29 cellular contexts compared by ENCODE assay signal in the genomic region with DNA sequence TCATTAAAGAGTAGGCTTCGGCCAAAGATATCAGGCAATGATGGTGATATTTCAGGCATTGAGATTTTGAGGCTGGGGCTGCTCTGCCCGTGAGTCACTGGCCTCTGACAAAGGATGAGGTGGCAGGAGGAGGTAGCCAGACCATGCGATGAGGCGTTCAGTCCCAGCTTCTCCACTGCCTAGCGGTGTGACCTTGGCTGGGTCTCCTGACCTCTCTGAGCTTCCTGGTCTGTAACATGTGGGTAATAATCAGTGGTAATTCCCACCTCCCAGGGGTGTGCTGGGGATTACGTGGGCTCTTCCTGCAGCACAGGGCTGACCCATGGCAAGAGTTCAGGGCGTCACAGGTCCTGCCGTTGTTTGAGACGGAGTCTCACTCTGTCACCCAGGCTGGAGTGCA.
A peak's percentile ranks its signal among the peaks of the same experiment; 100 is the strongest.
DNase-seq lines count a peak whose midpoint lies in the region; TF ChIP-seq lines count a peak whose summit lies in the region.
"Had no signal": no experiment of that assay in that cellular context is flagged by ENCODE, and none has a peak within 500 bp of the region (broad histone marks: within the 10 kb centered on the region; RNA-seq: fewer than 3 reads in every experiment).

No MANE protein-coding gene starts in this region.

- H3K4me3 ChIP-seq in brain microvascular endothelial cell (ENCODE audit: low read depth, low read length), result no peak overlapping the region
- no peak overlapping the region for H3K4me3 ChIP-seq in neural progenitor cell
- H3K4me3 ChIP-seq: GM12878, GM23338, prostate gland, thoracic aorta had no signal

- H4K5ac ChIP-seq in H9 (ENCODE audit: insufficient read length, low read depth, low read length), result no peak overlapping the region

- no peaks in the 10 kb centered on the region for H3K79me1 ChIP-seq in H9 (ENCODE audit: insufficient read depth, low read depth, low read length, poor library complexity, severe bottlenecking)

- no peak overlapping the region for H2BK120ac ChIP-seq in H9 (ENCODE audit: low read depth, low read length, poor library complexity, severe bottlenecking)

- H4K20me1 ChIP-seq in neural progenitor cell (ENCODE audit: low read depth), result peaks cover 3% of the 10 kb centered on the region
- no peaks in the 10 kb centered on the region for H4K20me1 ChIP-seq in H9 (ENCODE audit: control insufficient read depth, insufficient read depth, insufficient read length)

- WGBS in H9 (ENCODE audit: extremely low coverage, insufficient read length, low lambda C conversion rate), result no CpG with 5 or more reads among the region's 9 CpGs

- H3K27ac Mint-ChIP-seq in neural progenitor cell, result peak overlapping the region; percentile 60
- H3K27ac Mint-ChIP-seq in H9, result no peak overlapping the region
- H3K27ac Mint-ChIP-seq: activated CD4-positive, alpha-beta T cell treated with anti-CD3 and anti-CD28 coated beads, Interleukin-2, amount 10 ng/mL, durations not matched to agents 7 days and 5 days; effector memory CD8-positive, alpha-beta T cell had no signal

- H3K4ac ChIP-seq in H9 (ENCODE audit: low read depth, low read length), result no peak overlapping the region

- H2AK5ac ChIP-seq in H9 (ENCODE audit: insufficient read length, low read length), result no peak overlapping the region

- H3F3A ChIP-seq in neural progenitor cell (ENCODE audit: low read depth), result peaks cover 4% of the 10 kb centered on the region

- no peak overlapping the region for H4K8ac ChIP-seq in H9 (replicated peaks; ENCODE audit: insufficient read length, low read depth, low read length)

- TF ChIP-seq CTCF in brain microvascular endothelial cell (IDR thresholded peaks at IDR 0.05; ENCODE audit: low read depth, low read length, missing control alignments) (no peak), neural progenitor cell (IDR thresholded peaks at IDR 0.05) (no peak), H9 (conservative IDR thresholded peaks at IDR 0.05) (no peak)

- peaks cover 54% of the 10 kb centered on the region for H3K4me1 Mint-ChIP-seq in neural progenitor cell
- H3K4me1 Mint-ChIP-seq in H9, result peaks cover 12 to 43% of the 10 kb centered on the region in 2 experiments
- H3K4me1 Mint-ChIP-seq: activated CD4-positive, alpha-beta T cell treated with anti-CD3 and anti-CD28 coated beads, Interleukin-2, amount 10 ng/mL, durations not matched to agents 7 days and 5 days had no signal

- H3K27me3 ChIP-seq in brain microvascular endothelial cell (replicated peaks), result peaks cover 27% of the 10 kb centered on the region
- no peaks in the 10 kb centered on the region for H3K27me3 ChIP-seq in neural progenitor cell
- no peaks in the 10 kb centered on the region for H3K27me3 ChIP-seq in H9 (ENCODE audit: insufficient read depth, low read length)

- H3K27ac ChIP-seq in brain microvascular endothelial cell (no peak overlapping the region), neural progenitor cell (no peak overlapping the region), H9 (ENCODE audit: insufficient read length, low read depth, low read length) (no peak overlapping the region)
- H3K27ac ChIP-seq: neutrophil, prostate gland, thoracic aorta had no signal

- H3K36me3 ChIP-seq in brain microvascular endothelial cell (replicated peaks) (no peaks in the 10 kb centered on the region), neural progenitor cell (no peaks in the 10 kb centered on the region)
- H3K36me3 ChIP-seq: neutrophil, prostate gland, thoracic aorta had no signal

- no peak overlapping the region for H3K23ac ChIP-seq in H9 (ENCODE audit: insufficient read length, low read depth, low read length)

- no peak overlapping the region for H2BK5ac ChIP-seq in H9 (ENCODE audit: insufficient read length, low read length)

- H3K9me3 Mint-ChIP-seq in neural progenitor cell (no peaks in the 10 kb centered on the region), H9 (no peaks in the 10 kb centered on the region)
- H3K9me3 Mint-ChIP-seq: activated CD4-positive, alpha-beta T cell treated with anti-CD3 and anti-CD28 coated beads, Interleukin-2, amount 10 ng/mL, durations not matched to agents 7 days and 5 days; effector memory CD8-positive, alpha-beta T cell; GM23338 had no signal

- no peaks in the 10 kb centered on the region for H3K23me2 ChIP-seq in H9 (ENCODE audit: insufficient read length, low read depth, low read length, poor library complexity, severe bottlenecking)

- H3K14ac ChIP-seq in H9 (ENCODE audit: insufficient read depth, low read length), result no peak overlapping the region

- peaks cover 26% of the 10 kb centered on the region for H3K27me3 Mint-ChIP-seq in neural progenitor cell (ENCODE audit: insufficient read depth, low read depth)
- peaks cover 5% of the 10 kb centered on the region for H3K27me3 Mint-ChIP-seq in H9 (ENCODE audit: low read depth)

- H4K91ac ChIP-seq in H9 (ENCODE audit: insufficient read length, low read depth, low read length), result no peak overlapping the region

- H3K9me3 ChIP-seq in neural progenitor cell (ENCODE audit: low read depth) (no peaks in the 10 kb centered on the region), H9 (ENCODE audit: control insufficient read depth, low read depth, low read length) (no peaks in the 10 kb centered on the region)
- H3K9me3 ChIP-seq: neutrophil, prostate gland, thoracic aorta had no signal

- H3K36me3 Mint-ChIP-seq in neural progenitor cell, result no peaks in the 10 kb centered on the region
- no peaks in the 10 kb centered on the region for H3K36me3 Mint-ChIP-seq in H9 (ENCODE audit: insufficient read depth in 1 of 3, low read depth in 3 of 3)

- H2BK12ac ChIP-seq in H9 (ENCODE audit: insufficient read length, low read depth, low read length), result no peak overlapping the region

- no peak overlapping the region for H2BK20ac ChIP-seq in H9 (ENCODE audit: low read depth, low read length, poor library complexity, severe bottlenecking)

- no peak overlapping the region for H3T11ph ChIP-seq in H9 (ENCODE audit: low read length)

- H3K4me1 ChIP-seq in neural progenitor cell, result peaks cover 17% of the 10 kb centered on the region
- H3K4me1 ChIP-seq in H9 (ENCODE audit: insufficient read depth, low read length), result peaks cover 3% of the 10 kb centered on the region; the same call in 1 of the 2 replicates
- H3K4me1 ChIP-seq: prostate gland had no signal

- no peak overlapping the region for H3K56ac ChIP-seq in H9 (ENCODE audit: insufficient read length, low read depth, low read length)

- no peak overlapping the region for H2BK15ac ChIP-seq in H9 (ENCODE audit: low read depth, low read length)

- H3K18ac ChIP-seq in H9 (ENCODE audit: insufficient read length, low read depth, low read length), result no peak overlapping the region

- in situ Hi-C loops in brain microvascular endothelial cell (cut with HindIII; ENCODE audit: low pct_ligation_motif_present, low sequenced_read_pairs), result loop anchor here (25.0 kb wide), 1 partner anchor 449 kb away; no protein-coding TSS in a partner anchor

- no peaks in the 10 kb centered on the region for H3K79me2 ChIP-seq in neural progenitor cell (ENCODE audit: low read depth)
- H3K79me2 ChIP-seq in H9 (ENCODE audit: insufficient read depth, low read length), result no peaks in the 10 kb centered on the region

- DNase-seq in HCEC 1CT (peak; percentile 30), RKO (ENCODE audit: low spot score) (peak; percentile 46), brain microvascular endothelial cell (peak; percentile 31), neural progenitor cell (ENCODE audit: low spot score) (no peak), NCI-H774 (lab: John Stamatoyannopoulos, UW) (no peak), H9 (no peak), NCI-H2081 treated with DMSO at 0.1 percent for 48 hours (lab: John Stamatoyannopoulos, UW) (no peak)
- DNase-seq in activated CD4-positive, alpha-beta T cell treated with anti-CD3 and anti-CD28 coated beads, Interleukin-2, amount 50 U/mL, for 48 hours, result no peak
- DNase-seq: activated CD4-positive, alpha-beta T cell treated with anti-CD3 and anti-CD28 coated beads, Interleukin-2, amount 10 ng/mL, durations not matched to agents 7 days and 5 days; activated naive CD4-positive, alpha-beta T cell treated with anti-CD3 and anti-CD28 coated beads, Interleukin-2, amount 50 U/mL, for 16 hours; amniotic stem cell; COR-L47; cortex of kidney; DMS79 treated with DMSO at 0.1 percent for 48 hours; effector memory CD8-positive, alpha-beta T cell; erythroblast; hippocampal formation; KG1; mesenchymal stem cell; NCI-H1417 treated with DMSO at 0.1 percent for 48 hours; NCI-H2081; NCI-H226; stimulated activated naive CD4-positive, alpha-beta T cell; T-helper 2 cell had no signal

- H3K4me2 ChIP-seq in neural progenitor cell (no peak overlapping the region), H9 (ENCODE audit: insufficient read depth, insufficient read length, low read length) (no peak overlapping the region)
- H3K4me2 ChIP-seq: GM23338 had no signal

- H3K9ac ChIP-seq in neural progenitor cell (no peak overlapping the region), H9 (ENCODE audit: extremely low read depth, insufficient read length, low read length) (no peak overlapping the region)

- H3K4me3 Mint-ChIP-seq in neural progenitor cell (no peak overlapping the region), H9 (no peak overlapping the region)
- H3K4me3 Mint-ChIP-seq: activated CD4-positive, alpha-beta T cell treated with anti-CD3 and anti-CD28 coated beads, Interleukin-2, amount 10 ng/mL, durations not matched to agents 7 days and 5 days; effector memory CD8-positive, alpha-beta T cell; GM23338 had no signal

- H2AFZ ChIP-seq in neural progenitor cell (replicated peaks) (no peak overlapping the region), H9 (ENCODE audit: low read length) (no peak overlapping the region)
- H2AFZ ChIP-seq: GM23338 had no signal

Comparison
In these comparisons a context has a peak if more than half of its experiments do, and no peak if none do; other contexts are left out.
1. DNase-seq: peak in HCEC 1CT (single experiment), RKO (single experiment) and brain microvascular endothelial cell (single experiment); none in neural progenitor cell (single experiment), activated CD4-positive, alpha-beta T cell treated with anti-CD3 and anti-CD28 coated beads, Interleukin-2, amount 50 U/mL, for 48 hours (0 of 2), NCI-H774 (single experiment), H9 (single experiment) and NCI-H2081 treated with DMSO at 0.1 percent for 48 hours (single experiment).